11 cellular contexts compared by ENCODE assay signal in the genomic region with DNA sequence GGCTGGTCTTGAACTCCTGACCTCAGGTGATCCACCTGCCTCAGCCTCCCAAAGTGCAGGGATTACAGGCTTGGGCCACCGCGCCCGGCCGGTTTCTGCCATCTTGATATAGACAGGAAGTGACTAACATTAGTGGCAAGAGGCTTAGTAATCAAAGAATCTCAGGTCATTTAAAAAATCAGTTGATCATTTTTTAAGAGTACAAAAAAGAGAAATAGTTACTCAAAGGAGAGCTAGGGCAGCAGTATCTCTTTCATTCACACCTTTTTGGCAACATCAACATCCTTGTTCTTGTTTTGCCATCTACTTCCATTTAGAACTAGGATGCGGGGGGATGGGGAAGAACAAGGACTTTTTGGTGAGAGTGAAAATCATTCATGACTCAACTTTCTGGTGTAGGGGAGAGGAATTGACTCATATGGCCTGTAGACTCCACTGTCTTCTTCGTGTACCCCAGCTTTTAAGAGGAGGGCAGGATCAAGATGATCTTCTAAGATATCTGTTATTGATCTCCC. TPM values are rescaled to one million over a fixed set of nuclear protein-coding genes. Genes with fewer than 3 reads are reported as not detected.
A peak's percentile ranks its signal among the peaks of the same experiment; 100 is the strongest.
DNase-seq lines count a peak whose midpoint lies in the region; ATAC-seq and TF ChIP-seq lines count a peak whose summit lies in the region.
"Had no signal": no experiment of that assay in that cellular context is flagged by ENCODE, and none has a peak within 500 bp of the region (broad histone marks: within the 10 kb centered on the region; RNA-seq: fewer than 3 reads in every experiment).

No MANE protein-coding gene starts in this region.

- H3K27me3 Mint-ChIP-seq in HFFc6 (ENCODE audit: insufficient read depth), result no peaks in the 10 kb centered on the region
- H3K27me3 Mint-ChIP-seq: IgD-negative memory B cell had no signal

- H3K27ac ChIP-seq in RWPE2 (ENCODE audit: poor library complexity, severe bottlenecking), result peak overlapping the region; percentile 92
- H3K27ac ChIP-seq: SK-N-MC, testis had no signal

- H3K36me3 ChIP-seq in RWPE2 (ENCODE audit: low read depth), result no peaks in the 10 kb centered on the region

- H3K27ac Mint-ChIP-seq in HFFc6, result peak overlapping the region; percentile 76

- H3K4me1 ChIP-seq in RWPE2 (ENCODE audit: insufficient read depth, poor library complexity, severe bottlenecking), result peaks cover 40% of the 10 kb centered on the region

- peak; percentile 69 for DNase-seq in HFFc6
- DNase-seq in RWPE2 (ENCODE audit: low spot score), result no peak
- DNase-seq in amniotic epithelial cell (ENCODE audit: low read depth), result peak; percentile 54
- DNase-seq in stimulated activated CD4-positive, alpha-beta T cell treated with anti-CD3 and anti-CD28 coated beads, Interleukin-4, amount 100 ng/mL, for 24 hours, result peak; percentile 61
- no peak for DNase-seq in NCI-H1436 treated with DMSO at 0.1 percent for 48 hours (lab: John Stamatoyannopoulos, UW)
- DNase-seq in NCI-H1092 treated with DMSO at 0.1 percent for 48 hours (lab: John Stamatoyannopoulos, UW), result no peak
- no peak for DNase-seq in inferior parietal cortex (ENCODE audit: extremely low spot score)
- DNase-seq: GOT3, testis had no signal

- H3K27me3 ChIP-seq in RWPE2 (ENCODE audit: insufficient read depth, poor library complexity, severe bottlenecking), result no peaks in the 10 kb centered on the region
- H3K27me3 ChIP-seq: testis had no signal

- H3K9me3 Mint-ChIP-seq in HFFc6, result no peaks in the 10 kb centered on the region
- H3K9me3 Mint-ChIP-seq: IgD-negative memory B cell had no signal

- H3K9me3 ChIP-seq in RWPE2 (ENCODE audit: severe bottlenecking), result no peaks in the 10 kb centered on the region
- H3K9me3 ChIP-seq: testis had no signal

- H3K4me3 Mint-ChIP-seq in HFFc6, result peak overlapping the region; percentile 8

- no peak for TF ChIP-seq CTCF in HFFc6 (IDR thresholded peaks at IDR 0.05)
- no peak for TF ChIP-seq CTCF in RWPE2 (IDR thresholded peaks at IDR 0.05; ENCODE audit: poor library complexity, severe bottlenecking)

- H3K4me1 Mint-ChIP-seq in HFFc6 (ENCODE audit: low read depth), result peaks cover 90% of the 10 kb centered on the region

- no peaks in the 10 kb centered on the region for H3K36me3 Mint-ChIP-seq in HFFc6 (ENCODE audit: low read depth)

- H3K4me3 ChIP-seq in RWPE2 (ENCODE audit: severe bottlenecking), result no peak overlapping the region
- H3K4me3 ChIP-seq: SK-N-MC, testis had no signal

- peak; percentile 22; the same call in 2 of the 3 replicates for ATAC-seq in RWPE2 (ENCODE audit: low read depth)

RNA-seq across cellular contexts. Expression of a gene that starts 8.8 kb away (rescaled TPM):
- total RNA-seq in HFFc6 (2021; fragmentation: NEBNext Ultra II Directional; extraction: Animal tissue kit (Norgen Biotek cat#: 25700)), result 1 to 10 TPM; 3.3 to 5.1 (median 3.7) TPM

RNA-seq across cellular contexts. Expression of a gene that starts 19.5 kb away (rescaled TPM):
- total RNA-seq in HFFc6 (2021; fragmentation: NEBNext Ultra II Directional; extraction: Animal tissue kit (Norgen Biotek cat#: 25700)), result 10 to 100 TPM; 31.9 to 38.0 (median 36.4) TPM

RNA-seq across cellular contexts. Expression of a gene that starts 23.1 kb away (rescaled TPM):
- total RNA-seq in HFFc6 (2021; fragmentation: NEBNext Ultra II Directional; extraction: Animal tissue kit (Norgen Biotek cat#: 25700)), result 1 to 10 TPM; 2.3 to 5.1 (median 2.9) TPM
- total RNA-seq: testis had no signal

RNA-seq across cellular contexts. Expression of a gene that starts 36.0 kb away (rescaled TPM):
- 10 to 100 TPM; 23.7 to 29.9 (median 27.6) TPM for total RNA-seq in HFFc6 (2021; fragmentation: NEBNext Ultra II Directional; extraction: Animal tissue kit (Norgen Biotek cat#: 25700))

Comparison
In these comparisons a context has a peak if more than half of its experiments do, and no peak if none do; other contexts are left out.
1. DNase-seq: peak in HFFc6 (single experiment), amniotic epithelial cell (single experiment) and stimulated activated CD4-positive, alpha-beta T cell treated with anti-CD3 and anti-CD28 coated beads, Interleukin-4, amount 100 ng/mL, for 24 hours (single experiment); none in RWPE2 (single experiment), NCI-H1436 treated with DMSO at 0.1 percent for 48 hours (single experiment), NCI-H1092 treated with DMSO at 0.1 percent for 48 hours (single experiment) and inferior parietal cortex (single experiment).